33 cellular contexts compared by ENCODE assay signal in genomic region chr13:93762703-93763102, GRCh38.
"Had no signal": no experiment of that assay in that cellular context is flagged by ENCODE, and none has a peak within 500 bp of the region (broad histone marks: within the 10 kb centered on the region; RNA-seq: fewer than 3 reads in every experiment).

No MANE protein-coding gene starts in this region.

- ATAC-seq: activated CD8-positive, alpha-beta T cell treated with anti-CD3 and anti-CD28 coated beads for 36 hours; activated naive CD8-positive, alpha-beta T cell treated with anti-CD3 and anti-CD28 coated beads, Interleukin-2, amount 50 U/mL, for 24 hours had no signal

- H3K9me3 Mint-ChIP-seq: activated CD4-positive, alpha-beta T cell treated with anti-CD3 and anti-CD28 coated beads, Interleukin-2, amount 10 ng/mL, durations not matched to agents 24 days and 14 days; activated CD8-positive, alpha-beta T cell treated with anti-CD3 and anti-CD28 coated beads for 36 hours; activated naive CD4-positive, alpha-beta T cell treated with anti-CD3 and anti-CD28 coated beads, Interleukin-2, amount 10 ng/mL, durations not matched to agents 7 days and 5 days; activated naive CD8-positive, alpha-beta T cell treated with anti-CD3 and anti-CD28 coated beads, Interleukin-2, amount 50 U/mL, for 24 hours; activated T-helper 2 cell treated with anti-CD3 and anti-CD28 coated beads, Interferon-gamma antibody, Interleukin-2, Interleukin-4, amounts not matched to agents 10 μg/mL and 5 μg/mL and 100 μg/mL, durations not matched to agents 14 hours and 24 hours and 36 hours; brain; T-helper 2 cell treated with Interferon-gamma antibody and Interleukin-4, amounts not matched to agents 5 μg/mL and 100 μg/mL, for 36 hours had no signal

- H3K27ac ChIP-seq: ascending aorta, cardiac muscle cell, VCaP had no signal

- H3K27me3 Mint-ChIP-seq: activated B cell treated with CpG ODN at 0.5 μM for 24 hours; activated CD4-positive, alpha-beta memory T cell treated with anti-CD3 and anti-CD28 coated beads for 36 hours; activated CD4-positive, alpha-beta T cell treated with anti-CD3 and anti-CD28 coated beads, Interleukin-2, amount 10 ng/mL, durations not matched to agents 24 days and 14 days; activated naive CD4-positive, alpha-beta T cell treated with anti-CD3 and anti-CD28 coated beads, Interleukin-2, amount 10 ng/mL, durations not matched to agents 7 days and 5 days; activated naive CD4-positive, alpha-beta T cell treated with anti-CD3 and anti-CD28 coated beads, Interleukin-2, amount 50 U/mL, for 24 hours; activated naive CD8-positive, alpha-beta T cell treated with anti-CD3 and anti-CD28 coated beads, Interleukin-2, amount 10 ng/mL, durations not matched to agents 7 days and 5 days; brain; central memory CD8-positive, alpha-beta T cell had no signal

- H3K4me3 ChIP-seq: ascending aorta, cardiac muscle cell had no signal

- H3K4me3 Mint-ChIP-seq: activated B cell treated with CpG ODN at 0.5 μM for 24 hours; activated CD4-positive, alpha-beta memory T cell treated with anti-CD3 and anti-CD28 coated beads for 36 hours; activated CD4-positive, alpha-beta T cell treated with anti-CD3 and anti-CD28 coated beads, Interleukin-2, amount 10 ng/mL, durations not matched to agents 24 days and 14 days; activated CD8-positive, alpha-beta T cell treated with anti-CD3 and anti-CD28 coated beads for 36 hours; activated naive CD4-positive, alpha-beta T cell treated with anti-CD3 and anti-CD28 coated beads, Interleukin-2, amount 10 ng/mL, durations not matched to agents 7 days and 5 days; activated naive CD4-positive, alpha-beta T cell treated with anti-CD3 and anti-CD28 coated beads, Interleukin-2, amount 50 U/mL, for 24 hours; activated naive CD8-positive, alpha-beta T cell; activated naive CD8-positive, alpha-beta T cell treated with anti-CD3 and anti-CD28 coated beads, Interleukin-2, amount 10 ng/mL, durations not matched to agents 7 days and 5 days; activated naive CD8-positive, alpha-beta T cell treated with anti-CD3 and anti-CD28 coated beads, Interleukin-2, amount 50 U/mL, for 24 hours; activated T-cell treated with anti-CD3 and anti-CD28 coated beads, Interleukin-2, amount 50 U/mL, for 24 hours; brain; central memory CD8-positive, alpha-beta T cell; T-helper 1 cell treated with Interleukin-12 subunit alpha and Interleukin-12 subunit beta and Interleukin-4 antibody, amounts not matched to agents 30 μg/mL and 1 μg/mL, for 36 hours; T-helper 2 cell treated with Interferon-gamma antibody and Interleukin-4, amounts not matched to agents 5 μg/mL and 100 μg/mL, for 36 hours had no signal

- H3K36me3 Mint-ChIP-seq: activated CD4-positive, alpha-beta memory T cell treated with anti-CD3 and anti-CD28 coated beads for 36 hours; activated naive CD4-positive, alpha-beta T cell treated with anti-CD3 and anti-CD28 coated beads, Interleukin-2, amount 10 ng/mL, durations not matched to agents 7 days and 5 days; activated naive CD4-positive, alpha-beta T cell treated with anti-CD3 and anti-CD28 coated beads, Interleukin-2, amount 50 U/mL, for 24 hours; activated naive CD8-positive, alpha-beta T cell; activated naive CD8-positive, alpha-beta T cell treated with anti-CD3 and anti-CD28 coated beads, Interleukin-2, amount 10 ng/mL, durations not matched to agents 7 days and 5 days; brain had no signal

- H3K36me3 ChIP-seq: ascending aorta, cardiac muscle cell had no signal

- H3K9me3 ChIP-seq: ascending aorta had no signal

- DNase-seq: activated B cell treated with CpG ODN at 0.5 μM for 24 hours; activated CD4-positive, alpha-beta memory T cell treated with anti-CD3 and anti-CD28 coated beads for 36 hours; activated CD4-positive, alpha-beta T cell treated with anti-CD3 and anti-CD28 coated beads for 4 hours; activated CD4-positive, alpha-beta T cell treated with anti-CD3 and anti-CD28 coated beads, Interleukin-2, amount 10 ng/mL, durations not matched to agents 24 days and 14 days; activated CD4-positive, alpha-beta T cell treated with anti-CD3 and anti-CD28 coated beads, Interleukin-2, amount 50 U/mL, for 1 hour; activated CD4-positive, alpha-beta T cell treated with anti-CD3 and anti-CD28 coated beads, Interleukin-2, amount 50 U/mL, for 4 hours; activated CD4-positive, CD25-positive, alpha-beta regulatory T cell treated with anti-CD3 and anti-CD28 coated beads, Interleukin-2, amount 50 U/mL, for 72 hours; activated CD8-positive, alpha-beta memory T cell treated with anti-CD3 and anti-CD28 coated beads, Interleukin-2, amount 50 U/mL, for 48 hours; activated CD8-positive, alpha-beta T cell treated with anti-CD3 and anti-CD28 coated beads for 36 hours; activated effector memory CD4-positive, alpha-beta T cell treated with Interleukin-2 at 50 U/mL for 16 hours; activated gamma-delta T cell; activated naive CD4-positive, alpha-beta T cell treated with anti-CD3 and anti-CD28 coated beads, Interleukin-2, amount 10 ng/mL, durations not matched to agents 7 days and 5 days; activated naive CD4-positive, alpha-beta T cell treated with Interleukin-2 at 50 U/mL for 16 hours; activated naive CD8-positive, alpha-beta T cell treated with anti-CD3 and anti-CD28 coated beads, Interleukin-2, amount 10 ng/mL, durations not matched to agents 7 days and 5 days; activated naive CD8-positive, alpha-beta T cell treated with anti-CD3 and anti-CD28 coated beads, Interleukin-2, amount 50 U/mL, for 24 hours; activated T-cell treated with anti-CD3 and anti-CD28 coated beads, Interleukin-2, amount 50 U/mL, for 24 hours; activated T-cell treated with anti-CD3 and anti-CD28 coated beads, Interleukin-2, amount 50 U/mL, for 48 hours; amygdala; anterior cingulate cortex; cerebellar nuclear complex; T-helper 1 cell; T-helper 2 cell; T-helper 9 cell had no signal

- H3K4me1 Mint-ChIP-seq: activated B cell treated with CpG ODN at 0.5 μM for 24 hours; activated CD4-positive, alpha-beta T cell treated with anti-CD3 and anti-CD28 coated beads, Interleukin-2, amount 10 ng/mL, durations not matched to agents 24 days and 14 days; activated naive CD4-positive, alpha-beta T cell treated with anti-CD3 and anti-CD28 coated beads, Interleukin-2, amount 10 ng/mL, durations not matched to agents 7 days and 5 days; activated naive CD4-positive, alpha-beta T cell treated with anti-CD3 and anti-CD28 coated beads, Interleukin-2, amount 50 U/mL, for 24 hours had no signal

- H3K27ac Mint-ChIP-seq: activated B cell treated with CpG ODN at 0.5 μM for 24 hours; activated CD4-positive, alpha-beta memory T cell treated with anti-CD3 and anti-CD28 coated beads for 36 hours; activated CD4-positive, alpha-beta T cell treated with anti-CD3 and anti-CD28 coated beads, Interleukin-2, amount 10 ng/mL, durations not matched to agents 24 days and 14 days; activated CD8-positive, alpha-beta T cell treated with anti-CD3 and anti-CD28 coated beads for 36 hours; activated naive CD4-positive, alpha-beta T cell treated with anti-CD3 and anti-CD28 coated beads, Interleukin-2, amount 10 ng/mL, durations not matched to agents 7 days and 5 days; activated naive CD4-positive, alpha-beta T cell treated with anti-CD3 and anti-CD28 coated beads, Interleukin-2, amount 50 U/mL, for 24 hours; activated naive CD8-positive, alpha-beta T cell; activated naive CD8-positive, alpha-beta T cell treated with anti-CD3 and anti-CD28 coated beads, Interleukin-2, amount 10 ng/mL, durations not matched to agents 7 days and 5 days; activated naive CD8-positive, alpha-beta T cell treated with anti-CD3 and anti-CD28 coated beads, Interleukin-2, amount 50 U/mL, for 24 hours; activated T-cell treated with anti-CD3 and anti-CD28 coated beads, Interleukin-2, amount 50 U/mL, for 24 hours; activated T-helper 2 cell treated with anti-CD3 and anti-CD28 coated beads, Interferon-gamma antibody, Interleukin-2, Interleukin-4, amounts not matched to agents 10 μg/mL and 5 μg/mL and 100 μg/mL, durations not matched to agents 14 hours and 24 hours and 36 hours; T-helper 1 cell treated with Interleukin-12 subunit alpha and Interleukin-12 subunit beta and Interleukin-4 antibody, amounts not matched to agents 30 μg/mL and 1 μg/mL, for 36 hours; T-helper 2 cell treated with Interferon-gamma antibody and Interleukin-4, amounts not matched to agents 5 μg/mL and 100 μg/mL, for 36 hours had no signal
